1 cellular context compared by ENCODE assay signal in genomic region chr6:17405944-17406245, GRCh38.
TF ChIP-seq lines count a peak whose summit lies in the region.

No MANE protein-coding gene starts in this region.

TF ChIP-seq in GM23338, 12 proteins besides CTCF, POLR2A, EP300 and RAD21:
- no peak for TF ChIP-seq ZNF462 (CRISPR knock-in tag; IDR thresholded peaks at IDR 0.05)
- no peak for TF ChIP-seq EZH2phosphoT487 (IDR thresholded peaks at IDR 0.05; ENCODE audit: unreplicated experiment)
- TF ChIP-seq REST (IDR thresholded peaks at IDR 0.05; ENCODE audit: unreplicated experiment): no peak
- TF ChIP-seq ZNF331 (CRISPR knock-in tag; IDR thresholded peaks at IDR 0.05; ENCODE audit: low read depth): no peak
- no peak for TF ChIP-seq CREB1 (CRISPR knock-in tag; IDR thresholded peaks at IDR 0.05; ENCODE audit: low read depth)
- TF ChIP-seq NANOG (IDR thresholded peaks at IDR 0.05; ENCODE audit: borderline replicate concordance): no peak
- no peak for TF ChIP-seq EZH2 (IDR thresholded peaks at IDR 0.05; ENCODE audit: low read depth, unreplicated experiment)
- no peak for TF ChIP-seq STAT1 (IDR thresholded peaks at IDR 0.05; ENCODE audit: unreplicated experiment)
- TF ChIP-seq ETS1 (IDR thresholded peaks at IDR 0.05): no peak
- no peak for TF ChIP-seq POLR2AphosphoS5 (IDR thresholded peaks at IDR 0.05; ENCODE audit: low read depth)
- TF ChIP-seq JUNB (IDR thresholded peaks at IDR 0.05; ENCODE audit: unreplicated experiment): no peak
- TF ChIP-seq ZNF114 (CRISPR knock-in tag; IDR thresholded peaks at IDR 0.05): no peak
